Comparison of ENCODE assay signal across 1 cellular context in genomic region chr3:8655387-8655835, GRCh38.
TF ChIP-seq lines count a peak whose summit lies in the region.

No MANE protein-coding gene starts in this region.

TF ChIP-seq in SK-N-SH, 30 proteins besides CTCF, POLR2A, EP300 and RAD21 (continued from another document):
- TF ChIP-seq ZBTB33 (IDR thresholded peaks at IDR 0.05; ENCODE audit: borderline replicate concordance, low read depth): no peak
- TF ChIP-seq, protein P1, sequence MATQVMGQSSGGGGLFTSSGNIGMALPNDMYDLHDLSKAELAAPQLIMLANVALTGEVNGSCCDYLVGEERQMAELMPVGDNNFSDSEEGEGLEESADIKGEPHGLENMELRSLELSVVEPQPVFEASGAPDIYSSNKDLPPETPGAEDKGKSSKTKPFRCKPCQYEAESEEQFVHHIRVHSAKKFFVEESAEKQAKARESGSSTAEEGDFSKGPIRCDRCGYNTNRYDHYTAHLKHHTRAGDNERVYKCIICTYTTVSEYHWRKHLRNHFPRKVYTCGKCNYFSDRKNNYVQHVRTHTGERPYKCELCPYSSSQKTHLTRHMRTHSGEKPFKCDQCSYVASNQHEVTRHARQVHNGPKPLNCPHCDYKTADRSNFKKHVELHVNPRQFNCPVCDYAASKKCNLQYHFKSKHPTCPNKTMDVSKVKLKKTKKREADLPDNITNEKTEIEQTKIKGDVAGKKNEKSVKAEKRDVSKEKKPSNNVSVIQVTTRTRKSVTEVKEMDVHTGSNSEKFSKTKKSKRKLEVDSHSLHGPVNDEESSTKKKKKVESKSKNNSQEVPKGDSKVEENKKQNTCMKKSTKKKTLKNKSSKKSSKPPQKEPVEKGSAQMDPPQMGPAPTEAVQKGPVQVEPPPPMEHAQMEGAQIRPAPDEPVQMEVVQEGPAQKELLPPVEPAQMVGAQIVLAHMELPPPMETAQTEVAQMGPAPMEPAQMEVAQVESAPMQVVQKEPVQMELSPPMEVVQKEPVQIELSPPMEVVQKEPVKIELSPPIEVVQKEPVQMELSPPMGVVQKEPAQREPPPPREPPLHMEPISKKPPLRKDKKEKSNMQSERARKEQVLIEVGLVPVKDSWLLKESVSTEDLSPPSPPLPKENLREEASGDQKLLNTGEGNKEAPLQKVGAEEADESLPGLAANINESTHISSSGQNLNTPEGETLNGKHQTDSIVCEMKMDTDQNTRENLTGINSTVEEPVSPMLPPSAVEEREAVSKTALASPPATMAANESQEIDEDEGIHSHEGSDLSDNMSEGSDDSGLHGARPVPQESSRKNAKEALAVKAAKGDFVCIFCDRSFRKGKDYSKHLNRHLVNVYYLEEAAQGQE (IDR thresholded peaks at IDR 0.05; ENCODE audit: low read depth, low read length): no peak
- TF ChIP-seq POLR2AphosphoS5 (IDR thresholded peaks at IDR 0.05; ENCODE audit: low read depth, low read length): no peak
- TF ChIP-seq SIN3A (IDR thresholded peaks at IDR 0.05; ENCODE audit: borderline replicate concordance, low read depth, low read length): no peak
